Comparison of ENCODE assay signal across 9 cellular contexts in genomic region chr10:119105155-119105554, GRCh38. TPM values are rescaled to one million over a fixed set of nuclear protein-coding genes. Genes with fewer than 3 reads are reported as not detected.
DNase-seq lines count a peak whose midpoint lies in the region; ATAC-seq and TF ChIP-seq lines count a peak whose summit lies in the region.
"Had no signal": no experiment of that assay in that cellular context is flagged by ENCODE, and none has a peak within 500 bp of the region (broad histone marks: within the 10 kb centered on the region; RNA-seq: fewer than 3 reads in every experiment).

No MANE protein-coding gene starts in this region.

- H3K36me3 ChIP-seq in DOHH2 (ENCODE audit: control insufficient read depth, low read length) (peaks cover 8% of the 10 kb centered on the region), Panc1 (ENCODE audit: control insufficient read depth, insufficient read depth, low read length) (peaks cover 3% of the 10 kb centered on the region), parathyroid adenoma (ENCODE audit: control insufficient read depth, insufficient read depth, low read length) (no peaks in the 10 kb centered on the region)

- no peaks in the 10 kb centered on the region for H3K9me2 ChIP-seq in DOHH2 (replicated peaks; ENCODE audit: control insufficient read depth, low read length)

- H3K4me3 ChIP-seq in DOHH2 (ENCODE audit: low read length) (peak overlapping the region; percentile 71), Panc1 (ENCODE audit: low read depth in 2 of 2, low read length in 2 of 2) (peak overlapping the region; percentile 69 to 90), epithelial cell of proximal tubule (ENCODE audit: low read depth, low read length) (peak overlapping the region; percentile 88), parathyroid adenoma (ENCODE audit: low read depth, low read length) (peak overlapping the region; percentile 57)

- H3K9me3 ChIP-seq in DOHH2 (ENCODE audit: control insufficient read depth, insufficient read depth, low read length) (no peaks in the 10 kb centered on the region), Panc1 (ENCODE audit: control insufficient read depth, insufficient read depth, low read depth, low read length) (no peaks in the 10 kb centered on the region), parathyroid adenoma (ENCODE audit: control insufficient read depth, low read length) (no peaks in the 10 kb centered on the region)
- H3K9me3 ChIP-seq: mucosa of descending colon had no signal

- H3F3A ChIP-seq in DOHH2 (ENCODE audit: control insufficient read depth, insufficient read depth), result peaks cover 9% of the 10 kb centered on the region; the same call in 1 of the 2 replicates

- no peak for TF ChIP-seq CTCF in DOHH2 (IDR thresholded peaks at IDR 0.05; ENCODE audit: low read depth, low read length, poor library complexity, severe bottlenecking)
- no peak for TF ChIP-seq CTCF in Panc1 (IDR thresholded peaks at IDR 0.05)
- TF ChIP-seq CTCF in epithelial cell of proximal tubule (conservative IDR thresholded peaks at IDR 0.05; ENCODE audit: low read depth, low read length), result no peak
- TF ChIP-seq CTCF in parathyroid adenoma (IDR thresholded peaks at IDR 0.05), result no peak

- H3K4me2 ChIP-seq in DOHH2 (ENCODE audit: low read length), result peak overlapping the region; percentile 71
- peak overlapping the region; percentile 90 for H3K4me2 ChIP-seq in parathyroid adenoma (ENCODE audit: low read length)

- H3K4me1 ChIP-seq in DOHH2 (ENCODE audit: control insufficient read depth, low read length) (peaks cover 44% of the 10 kb centered on the region), Panc1 (ENCODE audit: control insufficient read depth, insufficient read depth, low read length) (peaks cover 15% of the 10 kb centered on the region), parathyroid adenoma (peaks cover 4% of the 10 kb centered on the region)

- H2AFZ ChIP-seq in parathyroid adenoma, result no peak overlapping the region

- in situ Hi-C loops in Panc1 (cut with HindIII; ENCODE audit: low pct_unique_long_range_greater_than_20kb, low sequenced_read_pairs), result no loop called here

- DNase-seq in Panc1 (ENCODE audit: low read depth, low spot score), result no peak
- no peak for DNase-seq in epithelial cell of proximal tubule (ENCODE audit: low read depth)
- no peak for DNase-seq in stimulated activated naive CD4-positive, alpha-beta T cell (lab: John Stamatoyannopoulos, UW)

- H3K27me3 ChIP-seq in DOHH2 (ENCODE audit: control insufficient read depth, low read length) (no peaks in the 10 kb centered on the region), Panc1 (ENCODE audit: control insufficient read depth, insufficient read depth, low read length) (no peaks in the 10 kb centered on the region), parathyroid adenoma (ENCODE audit: control insufficient read depth, insufficient read depth, low read length) (no peaks in the 10 kb centered on the region)

- BruUV-seq in Panc1 (replicated peaks; lab: Mats Ljungman, UMichigan), result TSS peak; percentile 81

- peaks cover 16% of the 10 kb centered on the region for H3K79me2 ChIP-seq in DOHH2 (ENCODE audit: control insufficient read depth, low read length)
- peaks cover 2% of the 10 kb centered on the region for H3K79me2 ChIP-seq in parathyroid adenoma

- intact Hi-C loops in Panc1 (cut with micrococcal nuclease; ENCODE audit: unreplicated experiment), result no loop called here

- ATAC-seq in Panc1 (no peak), GM19351 (IDR thresholded peaks at IDR 0.05; ENCODE audit: unreplicated experiment) (no peak), HG03095 (IDR thresholded peaks at IDR 0.05; ENCODE audit: unreplicated experiment) (no peak), GM18870 (IDR thresholded peaks at IDR 0.05; ENCODE audit: unreplicated experiment) (no peak)

- H4K20me1 ChIP-seq in DOHH2 (ENCODE audit: control insufficient read depth, insufficient read depth, low read depth, low read length), result no peaks in the 10 kb centered on the region

- H3K27ac ChIP-seq in DOHH2 (ENCODE audit: low read depth, low read length), result no peak overlapping the region
- H3K27ac ChIP-seq in Panc1 (ENCODE audit: low read length), result peak overlapping the region; percentile 78
- H3K27ac ChIP-seq in parathyroid adenoma, result no peak overlapping the region

- POLR2A ChIA-PET in Panc1 (lab: Charles Lee), result no interaction called here

- CTCF ChIA-PET in Panc1 (lab: Charles Lee), result no interaction called here

- no peak overlapping the region for H3K9ac ChIP-seq in parathyroid adenoma

RNA-seq across cellular contexts. Expression of gene DENND10, which starts 1.2 kb away (rescaled TPM):
- 72.8 TPM for total RNA-seq in Panc1 (2021; ENCODE audit: unreplicated experiment)
- polyA plus RNA-seq in Panc1 (2012; ENCODE audit: insufficient read length), result 70.6 TPM
- total RNA-seq in epithelial cell of proximal tubule, result 41.5 and 41.8 TPM in 2 replicates

RNA-seq across cellular contexts. Expression of gene EIF3A, which starts 24.5 kb away (rescaled TPM):
- total RNA-seq in Panc1 (2021; ENCODE audit: unreplicated experiment) (214 TPM), epithelial cell of proximal tubule (94.3 and 102 TPM in 2 replicates)
- polyA plus RNA-seq in Panc1 (2012; ENCODE audit: insufficient read length), result 181 TPM
